Comparison of ENCODE assay signal across 29 cellular contexts in genomic region chr12:107518868-107519267, GRCh38.
"Had no signal": no experiment of that assay in that cellular context is flagged by ENCODE, and none has a peak within 500 bp of the region (broad histone marks: within the 10 kb centered on the region; RNA-seq: fewer than 3 reads in every experiment).

No MANE protein-coding gene starts in this region.

- DNase-seq: activated CD4-positive, alpha-beta T cell treated with anti-CD3 and anti-CD28 coated beads for 48 hours; activated CD4-positive, alpha-beta T cell treated with anti-CD3 and anti-CD28 coated beads, Interleukin-2, amount 50 U/mL, for 4 hours; activated CD4-positive, CD25-positive, alpha-beta regulatory T cell treated with anti-CD3 and anti-CD28 coated beads, Interleukin-2, amount 50 U/mL, for 72 hours; activated CD8-positive, alpha-beta T cell treated with anti-CD3 and anti-CD28 coated beads, Interleukin-2, amount 10 ng/mL, durations not matched to agents 7 days and 5 days; activated effector memory CD4-positive, alpha-beta T cell treated with anti-CD3 and anti-CD28 coated beads, Interleukin-2, amount 50 U/mL, for 16 hours; activated naive CD4-positive, alpha-beta T cell treated with anti-CD3 and anti-CD28 coated beads for 36 hours; activated T-cell treated with anti-CD3 and anti-CD28 coated beads, Interleukin-2, amount 50 U/mL, for 4 hours; amygdala; cerebellar nuclear complex; Kasumi-1; NCI-H1417 treated with DMSO at 0.1 percent for 48 hours; NCI-H1694; NCI-H2029; NCI-H2107; NCI-H2171 treated with DMSO at 0.1 percent for 48 hours; NCI-H226; NCI-H526; NCI-H774; NK-92 treated with Interleukin-12 subunit alpha and Interleukin-12 subunit beta, amount 100 ng/mL, for 24 hours; OCI-M1; RPMI8226; T-cell; T-helper 2 cell; WERI-Rb-1 had no signal

- ATAC-seq: activated CD8-positive, alpha-beta T cell treated with anti-CD3 and anti-CD28 coated beads, Interleukin-2, amount 10 ng/mL, durations not matched to agents 7 days and 5 days; activated T-cell treated with anti-CD3 and anti-CD28 coated beads, Interleukin-2, amount 50 U/mL, for 4 hours; K562; Panc1; Right ventricle myocardium inferior; T-cell had no signal

- FAIRE-seq: astrocyte, K562 had no signal

- H3K36me3 ChIP-seq: WERI-Rb-1 had no signal

- H3K4me3 ChIP-seq: K562, SK-N-MC had no signal

- H3K27ac ChIP-seq: SK-N-MC, WERI-Rb-1 had no signal
